ENCODE assay signal across 8 cellular contexts in genomic region chr14:20413785-20414117, GRCh38. TPM values are rescaled to one million over a fixed set of nuclear protein-coding genes. Genes with fewer than 3 reads are reported as not detected.
A peak's percentile ranks its signal among the peaks of the same experiment; 100 is the strongest.
DNase-seq lines count a peak whose midpoint lies in the region; ATAC-seq and TF ChIP-seq lines count a peak whose summit lies in the region.

No MANE protein-coding gene starts in this region.

- ATAC-seq in HG03520 (IDR thresholded peaks at IDR 0.05; ENCODE audit: unreplicated experiment): no peak

- peaks cover 44% of the 10 kb centered on the region for H3K4me1 Mint-ChIP-seq in activated CD4-positive, alpha-beta T cell treated with anti-CD3 and anti-CD28 coated beads, Interleukin-2, amount 10 ng/mL, durations not matched to agents 7 days and 5 days

- DNase-seq in stimulated activated CD4-positive, alpha-beta T cell treated with anti-CD3 and anti-CD28 coated beads, Interleukin-15, amount 100 ng/mL, for 24 hours: peak; percentile 40
- DNase-seq in stimulated activated CD4-positive, alpha-beta T cell treated with anti-CD3 and anti-CD28 coated beads, Interleukin-4, amount 100 ng/mL, for 4 hours: no peak
- DNase-seq in HL-60 (ENCODE audit: low read depth in 1 of 2, low spot score in 1 of 2) (peak in 1 of 2 experiments; percentile 27), fibroblast of the aortic adventitia (ENCODE audit: low read depth) (no peak), NCI-H226 (no peak)
- DNase-seq in activated CD4-positive, alpha-beta T cell treated with anti-CD3 and anti-CD28 coated beads, Interleukin-2, amount 10 ng/mL, durations not matched to agents 7 days and 5 days: peak; percentile 57

- peak overlapping the region; percentile 92 for H3K27ac Mint-ChIP-seq in activated CD4-positive, alpha-beta T cell treated with anti-CD3 and anti-CD28 coated beads, Interleukin-2, amount 10 ng/mL, durations not matched to agents 7 days and 5 days

- CTCF ChIA-PET in activated CD4-positive, alpha-beta T cell treated with anti-CD3 and anti-CD28 coated beads, Interleukin-2, amount 10 ng/mL, durations not matched to agents 7 days and 5 days (lab: Charles Lee): interaction anchor here (0.9 to 1.5 kb wide), 6 partner anchors 9 to 194 kb away, joined by 3 to 6 read pairs (median 3); no protein-coding TSS in a partner anchor

- no peaks in the 10 kb centered on the region for H3K36me3 ChIP-seq in neutrophil

- POLR2A ChIA-PET in activated CD4-positive, alpha-beta T cell treated with anti-CD3 and anti-CD28 coated beads, Interleukin-2, amount 10 ng/mL, durations not matched to agents 7 days and 5 days (lab: Charles Lee): interaction anchor here (2.2 kb wide), 1 partner anchor 71 kb away, joined by 9 read pairs; the partner anchor contains the start of gene PARP2

- peak overlapping the region; percentile 94 for H3K4me3 Mint-ChIP-seq in activated CD4-positive, alpha-beta T cell treated with anti-CD3 and anti-CD28 coated beads, Interleukin-2, amount 10 ng/mL, durations not matched to agents 7 days and 5 days

- H3K27me3 ChIP-seq in HL-60 (ENCODE audit: insufficient read depth, poor library complexity, severe bottlenecking) (no peaks in the 10 kb centered on the region), neutrophil (no peaks in the 10 kb centered on the region)

- peaks cover 2% of the 10 kb centered on the region for H3K36me3 Mint-ChIP-seq in activated CD4-positive, alpha-beta T cell treated with anti-CD3 and anti-CD28 coated beads, Interleukin-2, amount 10 ng/mL, durations not matched to agents 7 days and 5 days (ENCODE audit: low read depth)

- H3K4me3 ChIP-seq in HL-60 (replicated peaks; ENCODE audit: insufficient read depth, low read length) (peak overlapping the region; percentile 91), fibroblast of the aortic adventitia (ENCODE audit: low read depth, low read length) (peak overlapping the region; percentile 95), neutrophil (ENCODE audit: low read depth in 1 of 2, low read length in 1 of 2) (peak overlapping the region; percentile 75 to 89)

- H3K27ac ChIP-seq in HL-60 (replicated peaks) (peak overlapping the region; percentile 64), neutrophil (peak overlapping the region; percentile 89)

- TF ChIP-seq CTCF in HL-60 (IDR thresholded peaks at IDR 0.05; ENCODE audit: insufficient read depth, low read length) (no peak), fibroblast of the aortic adventitia (IDR thresholded peaks at IDR 0.05; ENCODE audit: insufficient read depth, low read length) (no peak), neutrophil (IDR thresholded peaks at IDR 0.05) (no peak)

- no peaks in the 10 kb centered on the region for H3K27me3 Mint-ChIP-seq in activated CD4-positive, alpha-beta T cell treated with anti-CD3 and anti-CD28 coated beads, Interleukin-2, amount 10 ng/mL, durations not matched to agents 7 days and 5 days

- H3K9me3 ChIP-seq in neutrophil: no peaks in the 10 kb centered on the region

- no peaks in the 10 kb centered on the region for H3K9me3 Mint-ChIP-seq in activated CD4-positive, alpha-beta T cell treated with anti-CD3 and anti-CD28 coated beads, Interleukin-2, amount 10 ng/mL, durations not matched to agents 7 days and 5 days

- H3K4me1 ChIP-seq in neutrophil (ENCODE audit: control insufficient read depth in 1 of 2, insufficient read depth in 1 of 2, low read depth in 1 of 2, low read length in 1 of 2): peaks cover 13 to 24% of the 10 kb centered on the region in 2 experiments

RNA-seq across cellular contexts. Expression of gene TEP1, which starts 0.5 kb away (rescaled TPM):
- 10 to 100 TPM; 38.1 to 42.9 TPM for total RNA-seq in activated CD4-positive, alpha-beta T cell treated with anti-CD3 and anti-CD28 coated beads, Interleukin-2, amount 10 ng/mL, durations not matched to agents 7 days and 5 days
- total RNA-seq in fibroblast of the aortic adventitia (ENCODE audit: low replicate concordance): 17.7 and 17.8 TPM in 2 replicates

RNA-seq across cellular contexts. Expression of gene KLHL33, which starts 22.2 kb away (rescaled TPM):
- total RNA-seq in activated CD4-positive, alpha-beta T cell treated with anti-CD3 and anti-CD28 coated beads, Interleukin-2, amount 10 ng/mL, durations not matched to agents 7 days and 5 days: under 1 TPM; 0.15 to 0.17 TPM
- 0.18 and 0.65 TPM in 2 replicates for total RNA-seq in fibroblast of the aortic adventitia (ENCODE audit: low replicate concordance)

RNA-seq across cellular contexts. Expression of gene OSGEP, which starts 40.9 kb away (rescaled TPM):
- 10 to 100 TPM; 58.5 to 59.8 TPM for total RNA-seq in activated CD4-positive, alpha-beta T cell treated with anti-CD3 and anti-CD28 coated beads, Interleukin-2, amount 10 ng/mL, durations not matched to agents 7 days and 5 days
- 31.2 and 45.6 TPM in 2 replicates for total RNA-seq in fibroblast of the aortic adventitia (ENCODE audit: low replicate concordance)

RNA-seq across cellular contexts. Expression of gene APEX1, which starts 41.3 kb away (rescaled TPM):
- 100 to 1,000 TPM; 131 to 144 TPM for total RNA-seq in activated CD4-positive, alpha-beta T cell treated with anti-CD3 and anti-CD28 coated beads, Interleukin-2, amount 10 ng/mL, durations not matched to agents 7 days and 5 days
- 58.8 and 358 TPM in 2 replicates for total RNA-seq in fibroblast of the aortic adventitia (ENCODE audit: low replicate concordance)

RNA-seq across cellular contexts. Expression of gene PIP4P1, which starts 47.5 kb away (rescaled TPM):
- 10 to 100 TPM; 33.9 to 40.8 TPM for total RNA-seq in activated CD4-positive, alpha-beta T cell treated with anti-CD3 and anti-CD28 coated beads, Interleukin-2, amount 10 ng/mL, durations not matched to agents 7 days and 5 days
- total RNA-seq in fibroblast of the aortic adventitia (ENCODE audit: low replicate concordance): 23.7 and 25.3 TPM in 2 replicates

Comparison
In these comparisons a context has a peak if more than half of its experiments do, and no peak if none do; other contexts are left out.
1. DNase-seq: peak in stimulated activated CD4-positive, alpha-beta T cell treated with anti-CD3 and anti-CD28 coated beads, Interleukin-15, amount 100 ng/mL, for 24 hours (single experiment) and activated CD4-positive, alpha-beta T cell treated with anti-CD3 and anti-CD28 coated beads, Interleukin-2, amount 10 ng/mL, durations not matched to agents 7 days and 5 days (single experiment); none in stimulated activated CD4-positive, alpha-beta T cell treated with anti-CD3 and anti-CD28 coated beads, Interleukin-4, amount 100 ng/mL, for 4 hours (0 of 2), fibroblast of the aortic adventitia (single experiment) and NCI-H226 (single experiment).
2. Peak in every context shown above with its lines, with median percentiles within 50 percentile points of each other: H3K4me3 ChIP-seq.